16 cellular contexts compared by ENCODE assay signal in the genomic region with DNA sequence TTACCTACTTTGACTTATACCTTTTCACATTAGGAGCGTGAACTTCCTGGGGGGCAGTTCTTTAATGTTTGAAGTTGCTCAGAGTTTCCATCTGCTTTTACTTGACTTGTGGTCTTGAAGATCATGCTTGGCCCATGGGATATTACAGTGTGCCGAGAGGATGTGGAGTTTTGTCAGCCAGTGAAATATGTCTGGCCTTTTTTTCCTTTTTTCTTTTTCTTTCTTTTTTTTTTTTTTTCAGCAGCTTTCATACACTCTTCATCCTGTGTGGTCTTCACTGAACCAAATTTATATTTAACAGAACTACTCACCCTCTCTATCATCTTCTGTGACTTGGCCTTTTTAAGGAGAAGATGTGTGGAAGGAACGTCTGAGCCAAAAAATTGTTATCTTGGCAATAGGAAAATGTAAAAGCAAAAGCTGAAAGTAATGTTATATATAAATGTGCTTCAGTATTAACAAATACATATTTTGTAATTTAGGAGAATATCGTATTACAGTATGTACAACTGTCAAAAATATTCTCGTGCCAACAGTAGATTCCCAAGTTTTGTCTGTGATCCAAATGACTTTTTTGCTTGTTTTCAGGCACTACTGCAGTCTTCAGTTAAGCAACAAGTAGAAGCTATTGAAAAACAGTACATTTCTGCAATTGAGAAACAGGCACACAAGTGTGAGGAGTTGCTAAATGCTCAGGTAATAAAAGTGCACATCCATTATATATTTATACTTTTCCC.
DNase-seq lines count a peak whose midpoint lies in the region; ATAC-seq and TF ChIP-seq lines count a peak whose summit lies in the region.
"Had no signal": no experiment of that assay in that cellular context is flagged by ENCODE, and none has a peak within 500 bp of the region (broad histone marks: within the 10 kb centered on the region; RNA-seq: fewer than 3 reads in every experiment).

No MANE protein-coding gene starts in this region.

- H3K36me3 ChIP-seq in brain microvascular endothelial cell (replicated peaks) = no peaks in the 10 kb centered on the region
- no peaks in the 10 kb centered on the region for H3K36me3 ChIP-seq in left lung

- H3K27ac ChIP-seq in brain microvascular endothelial cell = peak overlapping the region; percentile 42
- no peak overlapping the region for H3K27ac ChIP-seq in left lung

- in situ Hi-C loops in brain microvascular endothelial cell (cut with HindIII; ENCODE audit: low pct_ligation_motif_present, low sequenced_read_pairs) = no loop called here

- no peaks in the 10 kb centered on the region for H3K9me3 ChIP-seq in left lung

- H3K9me3 Mint-ChIP-seq in mesothelial cell of epicardium = peaks cover 12% of the 10 kb centered on the region
- no peaks in the 10 kb centered on the region for H3K9me3 Mint-ChIP-seq in activated CD8-positive, alpha-beta T cell treated with anti-CD3 and anti-CD28 coated beads, Interleukin-2, amount 10 ng/mL, durations not matched to agents 7 days and 5 days (ENCODE audit: insufficient read depth)
- no peaks in the 10 kb centered on the region for H3K9me3 Mint-ChIP-seq in activated naive CD8-positive, alpha-beta T cell treated with anti-CD3 and anti-CD28 coated beads, Interleukin-2, amount 50 U/mL, for 24 hours

- H3K4me1 Mint-ChIP-seq in mesothelial cell of epicardium = peaks cover 6% of the 10 kb centered on the region
- H3K4me1 Mint-ChIP-seq in activated CD8-positive, alpha-beta T cell treated with anti-CD3 and anti-CD28 coated beads, Interleukin-2, amount 10 ng/mL, durations not matched to agents 7 days and 5 days (ENCODE audit: low read depth) = no peaks in the 10 kb centered on the region
- H3K4me1 Mint-ChIP-seq in activated naive CD8-positive, alpha-beta T cell treated with anti-CD3 and anti-CD28 coated beads, Interleukin-2, amount 50 U/mL, for 24 hours = peaks cover 3% of the 10 kb centered on the region

- CTCF ChIA-PET in AG04449 (lab: Yijun Ruan, JAX) = no interaction called here
- CTCF ChIA-PET in activated CD8-positive, alpha-beta T cell treated with anti-CD3 and anti-CD28 coated beads, Interleukin-2, amount 10 ng/mL, durations not matched to agents 7 days and 5 days (lab: Charles Lee) = no interaction called here

- no peak overlapping the region for H3K4me3 Mint-ChIP-seq in mesothelial cell of epicardium
- H3K4me3 Mint-ChIP-seq in activated CD8-positive, alpha-beta T cell treated with anti-CD3 and anti-CD28 coated beads, Interleukin-2, amount 10 ng/mL, durations not matched to agents 7 days and 5 days = no peak overlapping the region
- no peak overlapping the region for H3K4me3 Mint-ChIP-seq in activated naive CD8-positive, alpha-beta T cell treated with anti-CD3 and anti-CD28 coated beads, Interleukin-2, amount 50 U/mL, for 24 hours
- H3K4me3 Mint-ChIP-seq: H9; naive thymus-derived CD4-positive, alpha-beta T cell had no signal

- peaks cover 0 to 2% of the 10 kb centered on the region in 2 donors for H3K4me1 ChIP-seq in left lung

- intact Hi-C loops in left lung (cut with DNase I) = no loop called here

- DNase-seq in AG04449 (ENCODE audit: low read depth, low spot score) (peak; percentile 19), GM04504 (ENCODE audit: low read depth) (peak; percentile 33), brain microvascular endothelial cell (peak; percentile 32), left lung (no peak), mesothelial cell of epicardium (ENCODE audit: low spot score in 2 of 2, unreplicated experiment in 2 of 2) (no peak), kidney tubule cell (ENCODE audit: low spot score) (no peak)
- DNase-seq in activated CD8-positive, alpha-beta T cell treated with anti-CD3 and anti-CD28 coated beads, Interleukin-2, amount 10 ng/mL, durations not matched to agents 7 days and 5 days = no peak
- no peak for DNase-seq in activated naive CD8-positive, alpha-beta T cell treated with anti-CD3 and anti-CD28 coated beads, Interleukin-2, amount 50 U/mL, for 24 hours
- DNase-seq: activated CD4-positive, CD25-positive, alpha-beta regulatory T cell treated with anti-CD3 and anti-CD28 coated beads, Interleukin-2, amount 50 U/mL, for 72 hours; activated gamma-delta T cell; dermis blood vessel endothelial cell; H9; naive thymus-derived CD4-positive, alpha-beta T cell; NCI-H226; SIG-M5 had no signal

- H3K27me3 ChIP-seq in brain microvascular endothelial cell (replicated peaks) (no peaks in the 10 kb centered on the region), left lung (no peaks in the 10 kb centered on the region)

- H3K36me3 Mint-ChIP-seq in mesothelial cell of epicardium = peaks cover 27% of the 10 kb centered on the region
- peaks cover 5% of the 10 kb centered on the region for H3K36me3 Mint-ChIP-seq in activated CD8-positive, alpha-beta T cell treated with anti-CD3 and anti-CD28 coated beads, Interleukin-2, amount 10 ng/mL, durations not matched to agents 7 days and 5 days (ENCODE audit: low read depth)
- H3K36me3 Mint-ChIP-seq in activated naive CD8-positive, alpha-beta T cell treated with anti-CD3 and anti-CD28 coated beads, Interleukin-2, amount 50 U/mL, for 24 hours (ENCODE audit: low read depth) = peaks cover 41% of the 10 kb centered on the region

- no peak overlapping the region for H3K27ac Mint-ChIP-seq in mesothelial cell of epicardium
- H3K27ac Mint-ChIP-seq in activated CD8-positive, alpha-beta T cell treated with anti-CD3 and anti-CD28 coated beads, Interleukin-2, amount 10 ng/mL, durations not matched to agents 7 days and 5 days = no peak overlapping the region
- no peak overlapping the region for H3K27ac Mint-ChIP-seq in activated naive CD8-positive, alpha-beta T cell treated with anti-CD3 and anti-CD28 coated beads, Interleukin-2, amount 50 U/mL, for 24 hours
- H3K27ac Mint-ChIP-seq: H9; naive thymus-derived CD4-positive, alpha-beta T cell had no signal

- H3K4me3 ChIP-seq in AG04449 (ENCODE audit: low read depth, low read length) (no peak overlapping the region), brain microvascular endothelial cell (ENCODE audit: low read depth, low read length) (no peak overlapping the region), left lung (no peak overlapping the region)

- TF ChIP-seq CTCF in AG04449 (IDR thresholded peaks at IDR 0.05; ENCODE audit: insufficient read depth, low read length, missing control alignments) (no peak), brain microvascular endothelial cell (IDR thresholded peaks at IDR 0.05; ENCODE audit: low read depth, low read length, missing control alignments) (no peak), left lung (IDR thresholded peaks at IDR 0.05) (no peak), mesothelial cell of epicardium (IDR thresholded peaks at IDR 0.05; ENCODE audit: unreplicated experiment) (no peak)

- peak; percentile 73 for ATAC-seq in left lung
- no peak for ATAC-seq in activated CD8-positive, alpha-beta T cell treated with anti-CD3 and anti-CD28 coated beads, Interleukin-2, amount 10 ng/mL, durations not matched to agents 7 days and 5 days
- ATAC-seq in activated naive CD8-positive, alpha-beta T cell treated with anti-CD3 and anti-CD28 coated beads, Interleukin-2, amount 50 U/mL, for 24 hours = no peak
- ATAC-seq: left lobe of liver; naive thymus-derived CD4-positive, alpha-beta T cell had no signal

- no peaks in the 10 kb centered on the region for H3K27me3 Mint-ChIP-seq in mesothelial cell of epicardium (ENCODE audit: low read depth)
- no peaks in the 10 kb centered on the region for H3K27me3 Mint-ChIP-seq in activated CD8-positive, alpha-beta T cell treated with anti-CD3 and anti-CD28 coated beads, Interleukin-2, amount 10 ng/mL, durations not matched to agents 7 days and 5 days (ENCODE audit: low read depth)
- H3K27me3 Mint-ChIP-seq in activated naive CD8-positive, alpha-beta T cell treated with anti-CD3 and anti-CD28 coated beads, Interleukin-2, amount 50 U/mL, for 24 hours = no peaks in the 10 kb centered on the region
- H3K27me3 Mint-ChIP-seq: naive thymus-derived CD4-positive, alpha-beta T cell had no signal

- POLR2A ChIA-PET in AG04449 (lab: Yijun Ruan, JAX) = interaction anchor here (0.6 to 0.8 kb wide), 3 partner anchors 179 to 636 kb away, joined by 3 read pairs; no protein-coding TSS in a partner anchor
- POLR2A ChIA-PET in activated CD8-positive, alpha-beta T cell treated with anti-CD3 and anti-CD28 coated beads, Interleukin-2, amount 10 ng/mL, durations not matched to agents 7 days and 5 days (lab: Charles Lee) = no interaction called here

Comparison
In these comparisons a context has a peak if more than half of its experiments do, and no peak if none do; other contexts are left out.
1. DNase-seq: peak in AG04449 (single experiment), GM04504 (single experiment) and brain microvascular endothelial cell (single experiment); none in left lung (0 of 2), mesothelial cell of epicardium (0 of 2), activated CD8-positive, alpha-beta T cell treated with anti-CD3 and anti-CD28 coated beads, Interleukin-2, amount 10 ng/mL, durations not matched to agents 7 days and 5 days (single experiment), activated naive CD8-positive, alpha-beta T cell treated with anti-CD3 and anti-CD28 coated beads, Interleukin-2, amount 50 U/mL, for 24 hours (single experiment) and kidney tubule cell (single experiment).